Comparison of ENCODE assay signal across 22 cellular contexts in genomic region chr7:123675092-123675473, GRCh38. TPM values are rescaled to one million over a fixed set of nuclear protein-coding genes. Genes with fewer than 3 reads are reported as not detected.
DNase-seq lines count a peak whose midpoint lies in the region; ATAC-seq and TF ChIP-seq lines count a peak whose summit lies in the region.
"Had no signal": no experiment of that assay in that cellular context is flagged by ENCODE, and none has a peak within 500 bp of the region (broad histone marks: within the 10 kb centered on the region; RNA-seq: fewer than 3 reads in every experiment).

No MANE protein-coding gene starts in this region.

- ATAC-seq in SK-N-SH treated with all-trans-retinoic acid at 6 μM for 48 hours (peak; percentile 38), left lung (peak; percentile 53), HG02884 (IDR thresholded peaks at IDR 0.05; ENCODE audit: unreplicated experiment) (no peak)

- no peak for TF ChIP-seq RAD21 in SK-N-SH (IDR thresholded peaks at IDR 0.05; ENCODE audit: low read length)

- no peaks in the 10 kb centered on the region for H3F3A ChIP-seq in SK-N-SH (replicated peaks; ENCODE audit: insufficient read depth)

- H2AFZ ChIP-seq in SK-N-SH (ENCODE audit: low read depth) = no peak overlapping the region

- no peaks in the 10 kb centered on the region for H3K9me2 ChIP-seq in SK-N-SH

- no peak for TF ChIP-seq EP300 in SK-N-SH (IDR thresholded peaks at IDR 0.05; ENCODE audit: borderline replicate concordance in 1 of 2, low read depth in 1 of 2, low read length in 1 of 2)

- CTCF ChIA-PET in SK-N-SH (lab: Yijun Ruan, JAX) = interaction anchor here (0.8 to 1.4 kb wide), 3 partner anchors 26 to 40 kb away, joined by 4 to 6 read pairs (median 4); no protein-coding TSS in a partner anchor

- peaks cover 0 to 17% of the 10 kb centered on the region in 2 experiments; a peak in 3 of 4 replicates for H3K4me1 ChIP-seq in SK-N-SH (ENCODE audit: control insufficient read depth in 1 of 2, insufficient read depth in 2 of 2, low read depth in 1 of 2, low read length in 1 of 2)
- peaks cover 0 to 6% of the 10 kb centered on the region in 2 donors for H3K4me1 ChIP-seq in left lung
- H3K4me1 ChIP-seq in subcutaneous abdominal adipose tissue (ENCODE audit: control insufficient read depth in 5 of 5, insufficient read depth in 5 of 5, low read length in 5 of 5) = peaks cover 2 to 33% (median 13%) of the 10 kb centered on the region in 5 donors
- H3K4me1 ChIP-seq: transverse colon had no signal

- H3K27ac ChIP-seq in SK-N-SH (ENCODE audit: low read depth in 2 of 2, low read length in 1 of 2) = peak overlapping the region in 1 of 2 experiments; percentile 14; a peak in 2 of 4 replicates
- peak overlapping the region; percentile 79 for H3K27ac ChIP-seq in epithelial cell of prostate
- H3K27ac ChIP-seq in left lung = no peak overlapping the region
- peak overlapping the region; percentile 73 for H3K27ac ChIP-seq in subcutaneous abdominal adipose tissue (ENCODE audit: low read depth, low read length)
- H3K27ac ChIP-seq: 22Rv1, ovary, transverse colon had no signal

- no peaks in the 10 kb centered on the region for H3K27me3 ChIP-seq in SK-N-SH (ENCODE audit: insufficient read depth)
- H3K27me3 ChIP-seq in left lung = no peaks in the 10 kb centered on the region
- no peaks in the 10 kb centered on the region for H3K27me3 ChIP-seq in subcutaneous abdominal adipose tissue (ENCODE audit: control insufficient read depth in 5 of 5, insufficient read depth in 4 of 5, low read length in 5 of 5)
- H3K27me3 ChIP-seq: MG63, ovary, transverse colon had no signal

- H3K4me3 ChIP-seq in SK-N-SH (ENCODE audit: low read depth in 2 of 2, low read length in 1 of 2) (no peak overlapping the region), left lung (no peak overlapping the region), subcutaneous abdominal adipose tissue (ENCODE audit: low read depth in 1 of 5, low read length in 5 of 5) (no peak overlapping the region)
- H3K4me3 ChIP-seq: MG63, ovary, transverse colon had no signal

- H3K36me3 ChIP-seq in SK-N-SH (replicated peaks in 1 of 2; ENCODE audit: control insufficient read depth in 1 of 2, insufficient read depth in 2 of 2, low read length in 1 of 2) = peaks cover 23 to 32% of the 10 kb centered on the region in 2 experiments
- H3K36me3 ChIP-seq in left lung = no peaks in the 10 kb centered on the region
- no peaks in the 10 kb centered on the region for H3K36me3 ChIP-seq in subcutaneous abdominal adipose tissue (ENCODE audit: control insufficient read depth in 5 of 5, insufficient read depth in 5 of 5, low read length in 5 of 5)
- H3K36me3 ChIP-seq: MG63, ovary had no signal

- POLR2A ChIA-PET in SK-N-SH (lab: Yijun Ruan, JAX) = no interaction called here

- intact Hi-C loops in left lung (cut with DNase I) = no loop called here

- H3K79me2 ChIP-seq in SK-N-SH (ENCODE audit: insufficient read depth) = no peaks in the 10 kb centered on the region

- TF ChIP-seq CTCF in SK-N-SH (IDR thresholded peaks at IDR 0.05) (no peak), left lung (IDR thresholded peaks at IDR 0.05) (no peak)

- no peak overlapping the region for H3K9ac ChIP-seq in SK-N-SH
- no peak overlapping the region for H3K9ac ChIP-seq in subcutaneous abdominal adipose tissue (ENCODE audit: low read length in 5 of 5)

- H4K20me1 ChIP-seq in SK-N-SH (ENCODE audit: insufficient read depth) = no peaks in the 10 kb centered on the region

- no peak overlapping the region for H3K4me2 ChIP-seq in SK-N-SH

- no peak for DNase-seq in SK-N-SH
- DNase-seq in epithelial cell of prostate (ENCODE audit: low read depth, low spot score) = no peak
- DNase-seq in left lung = no peak
- no peak for DNase-seq in NCI-H187 treated with DMSO at 0.1 percent for 48 hours (lab: John Stamatoyannopoulos, UW)
- no peak for DNase-seq in SIG-M5 (lab: John Stamatoyannopoulos, UW)
- DNase-seq: activated naive CD8-positive, alpha-beta T cell treated with anti-CD3 and anti-CD28 coated beads, Interleukin-2, amount 10 ng/mL, durations not matched to agents 7 days and 5 days; activated T-cell treated with anti-CD3 and anti-CD28 coated beads for 4 hours; CD8-positive, alpha-beta memory T cell; mesendoderm; MG63; NCI-H2081 treated with DMSO at 0.1 percent for 48 hours; NCI-H774; ovary; stimulated activated CD4-positive, alpha-beta T cell treated with anti-CD3 and anti-CD28 coated beads, Interleukin-2, amount 100 ng/mL, for 24 hours; transverse colon had no signal

- H3K9me3 ChIP-seq in SK-N-SH (no peaks in the 10 kb centered on the region), left lung (no peaks in the 10 kb centered on the region), subcutaneous abdominal adipose tissue (ENCODE audit: control insufficient read depth in 5 of 5, low read length in 5 of 5) (no peaks in the 10 kb centered on the region)
- H3K9me3 ChIP-seq: MG63, ovary, transverse colon had no signal

TF ChIP-seq in SK-N-SH treated with all-trans-retinoic acid at 6 μM for 48 hours, 23 proteins besides CTCF, POLR2A, EP300 and RAD21:
- TF ChIP-seq CSDC2 (CRISPR knock-in tag; IDR thresholded peaks at IDR 0.05) (no peak), CREB5 (CRISPR knock-in tag; IDR thresholded peaks at IDR 0.05; ENCODE audit: low read depth) (peak; percentile 73; the same call in 1 of the 2 replicates), ZNF70 (CRISPR knock-in tag; IDR thresholded peaks at IDR 0.05) (no peak), ISL1 (CRISPR knock-in tag; IDR thresholded peaks at IDR 0.05) (peak; percentile 76), ZFP3 (CRISPR knock-in tag; IDR thresholded peaks at IDR 0.05) (no peak)
TF ChIP-seq in SK-N-SH treated with all-trans-retinoic acid at 6 μM for 48 hours: peak in this region for 2.

TF ChIP-seq in SK-N-SH, 30 proteins besides CTCF, POLR2A, EP300 and RAD21 (continues in another document):
- TF ChIP-seq FOXJ3 (CRISPR knock-in tag; IDR thresholded peaks at IDR 0.05) (no peak), GATA2 (CRISPR knock-in tag; IDR thresholded peaks at IDR 0.05) (no peak), NFIC (IDR thresholded peaks at IDR 0.05; ENCODE audit: borderline replicate concordance) (no peak), ELF1 (IDR thresholded peaks at IDR 0.05) (no peak), SIN3A (IDR thresholded peaks at IDR 0.05; ENCODE audit: borderline replicate concordance, low read depth, low read length) (no peak), POLR2AphosphoS5 (IDR thresholded peaks at IDR 0.05; ENCODE audit: low read depth, low read length) (no peak), EZH2phosphoT487 (IDR thresholded peaks at IDR 0.05; ENCODE audit: borderline replicate concordance, low read depth) (no peak), FOSL2 (IDR thresholded peaks at IDR 0.05; ENCODE audit: borderline replicate concordance, low read depth) (no peak), YY1 (IDR thresholded peaks at IDR 0.05; ENCODE audit: low read depth) (no peak), REST (IDR thresholded peaks at IDR 0.05; ENCODE audit: low read depth, low read length) (no peak), PBX3 (IDR thresholded peaks at IDR 0.05) (no peak), TCF12 (IDR thresholded peaks at IDR 0.05) (no peak)
- TF ChIP-seq, protein P1, sequence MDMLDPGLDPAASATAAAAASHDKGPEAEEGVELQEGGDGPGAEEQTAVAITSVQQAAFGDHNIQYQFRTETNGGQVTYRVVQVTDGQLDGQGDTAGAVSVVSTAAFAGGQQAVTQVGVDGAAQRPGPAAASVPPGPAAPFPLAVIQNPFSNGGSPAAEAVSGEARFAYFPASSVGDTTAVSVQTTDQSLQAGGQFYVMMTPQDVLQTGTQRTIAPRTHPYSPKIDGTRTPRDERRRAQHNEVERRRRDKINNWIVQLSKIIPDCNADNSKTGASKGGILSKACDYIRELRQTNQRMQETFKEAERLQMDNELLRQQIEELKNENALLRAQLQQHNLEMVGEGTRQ (IDR thresholded peaks at IDR 0.05; ENCODE audit: borderline replicate concordance, low read depth, low read length) = no peak

RNA-seq across cellular contexts. Expression of gene LMOD2, which starts 19.4 kb away (rescaled TPM):
- polyA plus RNA-seq in SK-N-SH (2012; rRNA removed) = 0.05 TPM in 1 of 2 replicates, not detected in the other
- 0.01 TPM in 1 of 2 replicates, not detected in the other for polyA plus RNA-seq in SK-N-SH (2012; cell fraction: cytosol; rRNA removed)
- not detected in 2 replicates for polyA plus RNA-seq in SK-N-SH (2012; cell fraction: nucleus; rRNA removed)
- not detected for total RNA-seq in left lung
- total RNA-seq: activated naive CD8-positive, alpha-beta T cell treated with anti-CD3 and anti-CD28 coated beads, Interleukin-2, amount 10 ng/mL, durations not matched to agents 7 days and 5 days; CD8-positive, alpha-beta memory T cell; endothelial cell of umbilical vein; HT-29; RPMI7951 had no signal
- polyA plus RNA-seq: CD8-positive, alpha-beta memory T cell; endothelial cell of umbilical vein had no signal

Comparison
In these comparisons a context has a peak if more than half of its experiments do, and no peak if none do; other contexts are left out.
1. H3K27ac ChIP-seq: peak in epithelial cell of prostate (single experiment) and subcutaneous abdominal adipose tissue (single experiment); none in left lung (0 of 2).